In genomic region chr1:240295811-240296210, GRCh38 we compare ENCODE assay signal across 28 cellular contexts.
DNase-seq lines count a peak whose midpoint lies in the region; ATAC-seq, FAIRE-seq and TF ChIP-seq lines count a peak whose summit lies in the region.
"Had no signal": no experiment of that assay in that cellular context is flagged by ENCODE, and none has a peak within 500 bp of the region (broad histone marks: within the 10 kb centered on the region; RNA-seq: fewer than 3 reads in every experiment).

No MANE protein-coding gene starts in this region.

- ATAC-seq in GM21390 (IDR thresholded peaks at IDR 0.05; ENCODE audit: unreplicated experiment) (peak; percentile 56), HG03432 (IDR thresholded peaks at IDR 0.05; ENCODE audit: unreplicated experiment) (peak; percentile 66)
- ATAC-seq: naive thymus-derived CD4-positive, alpha-beta T cell had no signal

- H3K4me2 ChIP-seq in astrocyte (ENCODE audit: low read length): no peak overlapping the region

- H2AFZ ChIP-seq in astrocyte (ENCODE audit: low read depth, low read length): no peak overlapping the region

- no peak for TF ChIP-seq CTCF in D721Med (IDR thresholded peaks at IDR 0.05; ENCODE audit: insufficient read depth, missing control alignments)
- TF ChIP-seq CTCF in astrocyte (IDR thresholded peaks at IDR 0.05; ENCODE audit: insufficient read depth, low read depth, low read length): no peak

- H3K4me1 ChIP-seq in astrocyte (ENCODE audit: insufficient read depth, low read length): peaks cover 2% of the 10 kb centered on the region
- H3K4me1 ChIP-seq: Peyer's patch, vagina had no signal

- H3K9ac ChIP-seq in astrocyte (ENCODE audit: low read length): no peak overlapping the region

- no peak overlapping the region for H3K27ac Mint-ChIP-seq in astrocyte (ENCODE audit: unreplicated experiment)
- H3K27ac Mint-ChIP-seq: activated naive CD8-positive, alpha-beta T cell treated with anti-CD3 and anti-CD28 coated beads, Interleukin-2, amount 10 ng/mL, durations not matched to agents 7 days and 5 days; mesothelial cell of epicardium; naive thymus-derived CD4-positive, alpha-beta T cell; stimulated activated naive CD8-positive, alpha-beta T cell treated with anti-CD3 and anti-CD28 coated beads, Interleukin-15, Interleukin-2, amounts not matched to agents 100 ng/mL and 50 ng/mL, for 24 hours had no signal

- H3K27ac ChIP-seq in astrocyte (ENCODE audit: low read depth, low read length): no peak overlapping the region
- H3K27ac ChIP-seq: 22Rv1, HL-60, Peyer's patch, vagina had no signal

- H3K27me3 ChIP-seq in astrocyte (ENCODE audit: insufficient read depth, low read length): no peaks in the 10 kb centered on the region
- H3K27me3 ChIP-seq: Peyer's patch, vagina had no signal

- DNase-seq in D721Med (ENCODE audit: insufficient read length, low spot score) (no peak), astrocyte (ENCODE audit: low read depth) (peak; percentile 26), NCI-H82 (lab: John Stamatoyannopoulos, UW) (no peak), amygdala (lab: John Stamatoyannopoulos, UW) (no peak)
- DNase-seq in central memory CD4-positive, alpha-beta T cell: no peak
- no peak for DNase-seq in stimulated activated CD4-positive, alpha-beta T cell treated with anti-CD3 and anti-CD28 coated beads, Interleukin-15, amount 100 ng/mL, for 24 hours
- DNase-seq: activated CD4-positive, alpha-beta T cell treated with anti-CD3 and anti-CD28 coated beads for 48 hours; activated CD8-positive, alpha-beta memory T cell treated with anti-CD3 and anti-CD28 coated beads for 24 hours; activated gamma-delta T cell; activated naive CD8-positive, alpha-beta T cell treated with anti-CD3 and anti-CD28 coated beads, Interleukin-2, amount 10 ng/mL, durations not matched to agents 7 days and 5 days; EL; GOT3; kidney; naive thymus-derived CD4-positive, alpha-beta T cell; NCI-H1048; NCI-H187 treated with DMSO at 0.1 percent for 48 hours; NCI-H524 treated with DMSO at 0.1 percent for 48 hours; Peyer's patch; SHP77 treated with DMSO at 0.1 percent for 48 hours had no signal

- no peaks in the 10 kb centered on the region for H3K36me3 ChIP-seq in astrocyte (ENCODE audit: insufficient read depth, low read length)
- H3K36me3 ChIP-seq: Peyer's patch, vagina had no signal

- H4K20me1 ChIP-seq in astrocyte (ENCODE audit: insufficient read depth, low read length): no peaks in the 10 kb centered on the region

- H3K4me3 ChIP-seq in astrocyte (ENCODE audit: insufficient read depth, low read depth, low read length): no peak overlapping the region
- H3K4me3 ChIP-seq: Peyer's patch, vagina had no signal

- no peak overlapping the region for H3K4me3 Mint-ChIP-seq in astrocyte (ENCODE audit: unreplicated experiment)
- H3K4me3 Mint-ChIP-seq: activated naive CD8-positive, alpha-beta T cell treated with anti-CD3 and anti-CD28 coated beads, Interleukin-2, amount 10 ng/mL, durations not matched to agents 7 days and 5 days; mesothelial cell of epicardium; naive thymus-derived CD4-positive, alpha-beta T cell; stimulated activated naive CD8-positive, alpha-beta T cell treated with anti-CD3 and anti-CD28 coated beads, Interleukin-15, Interleukin-2, amounts not matched to agents 100 ng/mL and 50 ng/mL, for 24 hours had no signal

- FAIRE-seq in D721Med (lab: Jason Lieb, UNC): peak; percentile 85
- no peak for FAIRE-seq in astrocyte (lab: Jason Lieb, UNC)
- FAIRE-seq: GM12892, GM19239, kidney had no signal

- no peaks in the 10 kb centered on the region for H3K27me3 Mint-ChIP-seq in astrocyte (ENCODE audit: low read depth, unreplicated experiment)
- H3K27me3 Mint-ChIP-seq: activated naive CD8-positive, alpha-beta T cell treated with anti-CD3 and anti-CD28 coated beads, Interleukin-2, amount 10 ng/mL, durations not matched to agents 7 days and 5 days; stimulated activated naive CD8-positive, alpha-beta T cell treated with anti-CD3 and anti-CD28 coated beads, Interleukin-15, Interleukin-2, amounts not matched to agents 100 ng/mL and 50 ng/mL, for 24 hours had no signal

- H3K4me1 Mint-ChIP-seq in astrocyte (ENCODE audit: low read depth, unreplicated experiment): no peaks in the 10 kb centered on the region
- H3K4me1 Mint-ChIP-seq: activated naive CD8-positive, alpha-beta T cell treated with anti-CD3 and anti-CD28 coated beads, Interleukin-2, amount 10 ng/mL, durations not matched to agents 7 days and 5 days; naive thymus-derived CD4-positive, alpha-beta T cell had no signal

- H3K9me3 ChIP-seq in astrocyte (ENCODE audit: insufficient read depth, low read depth, low read length): no peaks in the 10 kb centered on the region
- H3K9me3 ChIP-seq: Peyer's patch, vagina had no signal

- H3K36me3 Mint-ChIP-seq in astrocyte (ENCODE audit: low read depth, unreplicated experiment): no peaks in the 10 kb centered on the region
- H3K36me3 Mint-ChIP-seq: activated naive CD8-positive, alpha-beta T cell treated with anti-CD3 and anti-CD28 coated beads, Interleukin-2, amount 10 ng/mL, durations not matched to agents 7 days and 5 days; mesothelial cell of epicardium; naive thymus-derived CD4-positive, alpha-beta T cell had no signal

- no peaks in the 10 kb centered on the region for H3K79me2 ChIP-seq in astrocyte (ENCODE audit: insufficient read depth, low read length)

- no peaks in the 10 kb centered on the region for H3K9me3 Mint-ChIP-seq in astrocyte (ENCODE audit: unreplicated experiment)
